16 cellular contexts compared by ENCODE assay signal in the genomic region with DNA sequence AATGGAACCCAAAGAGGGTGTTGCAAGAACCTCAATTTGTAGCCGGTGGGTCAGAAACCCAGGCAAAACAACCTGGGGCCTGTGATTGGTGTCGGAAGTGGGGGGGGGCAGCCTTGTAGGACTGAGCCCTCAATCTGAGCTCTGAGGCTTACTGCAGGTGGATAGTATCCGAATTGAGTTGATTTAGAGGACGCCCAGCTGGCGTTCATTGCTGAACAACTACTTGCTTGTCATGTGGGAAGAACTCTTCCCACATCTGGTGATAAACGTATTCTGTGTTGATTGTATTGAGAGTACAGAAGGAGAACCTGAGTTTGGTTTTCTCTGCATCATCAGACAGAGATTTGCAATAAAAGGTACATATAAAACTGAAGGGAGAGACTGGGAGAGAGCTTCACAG. TPM values are rescaled to one million over a fixed set of nuclear protein-coding genes. Genes with fewer than 3 reads are reported as not detected.
DNase-seq lines count a peak whose midpoint lies in the region; ATAC-seq, FAIRE-seq and TF ChIP-seq lines count a peak whose summit lies in the region.
"Had no signal": no experiment of that assay in that cellular context is flagged by ENCODE, and none has a peak within 500 bp of the region (broad histone marks: within the 10 kb centered on the region; RNA-seq: fewer than 3 reads in every experiment).

No MANE protein-coding gene starts in this region.

- TF ChIP-seq CTCF in ascending aorta (IDR thresholded peaks at IDR 0.05) (no peak), keratinocyte (optimal IDR thresholded peaks at IDR 0.05 in 1 of 3, IDR thresholded peaks at IDR 0.05 in 1 of 3, conservative IDR thresholded peaks at IDR 0.05 in 1 of 3; ENCODE audit: extremely low read depth in 1 of 3, insufficient read depth in 2 of 3, low read length in 3 of 3) (no peak), pancreas (IDR thresholded peaks at IDR 0.05) (no peak)

- ATAC-seq in GM21576 (IDR thresholded peaks at IDR 0.05; ENCODE audit: unreplicated experiment) (no peak), pancreas (no peak)

- no peak overlapping the region for H2AFZ ChIP-seq in keratinocyte (ENCODE audit: control insufficient read depth, low read length)

- H3K36me3 ChIP-seq in ascending aorta (no peaks in the 10 kb centered on the region), keratinocyte (ENCODE audit: control insufficient read depth in 2 of 2, extremely low read depth in 1 of 2, insufficient read depth in 2 of 2, low read length in 2 of 2) (no peaks in the 10 kb centered on the region), pancreas (no peaks in the 10 kb centered on the region)
- H3K36me3 ChIP-seq: HAP-1, Peyer's patch had no signal

- H3K27me3 ChIP-seq in ascending aorta (no peaks in the 10 kb centered on the region), keratinocyte (ENCODE audit: control insufficient read depth, extremely low read depth, insufficient read depth, low read length) (no peaks in the 10 kb centered on the region), pancreas (no peaks in the 10 kb centered on the region)
- H3K27me3 ChIP-seq: BLaER1, Peyer's patch had no signal

- H3K4me1 ChIP-seq in ascending aorta: peaks cover 6 to 27% of the 10 kb centered on the region in 2 donors
- H3K4me1 ChIP-seq in keratinocyte (ENCODE audit: control insufficient read depth, extremely low read depth, insufficient read depth, low read length): peaks cover 55% of the 10 kb centered on the region
- H3K4me1 ChIP-seq in pancreas: peaks cover 11 to 19% (median 14%) of the 10 kb centered on the region in 3 donors

- intact Hi-C loops in ascending aorta (cut with DNase I) (loop anchor here (1.0 kb wide), 1 partner anchor 23 kb away; no protein-coding TSS in a partner anchor), pancreas (cut with DNase I) (no loop called here)

- peak overlapping the region; percentile 92 to 97 for H3K27ac ChIP-seq in ascending aorta
- peak overlapping the region; percentile 68 for H3K27ac ChIP-seq in keratinocyte (ENCODE audit: control insufficient read depth, insufficient read depth, low read length)
- no peak overlapping the region for H3K27ac ChIP-seq in pancreas
- H3K27ac ChIP-seq: 22Rv1, BLaER1, Peyer's patch had no signal

- peaks cover 99% of the 10 kb centered on the region for H3K79me2 ChIP-seq in keratinocyte (ENCODE audit: control insufficient read depth, insufficient read depth, low read length)

- no peaks in the 10 kb centered on the region for H3K9me1 ChIP-seq in keratinocyte (ENCODE audit: control insufficient read depth, extremely low read depth, insufficient read depth, low read length)

- 87 to 94% methylated on average over 6 of the region's 6 CpGs for WGBS in pancreas, 2 donors

- dilution Hi-C loops in keratinocyte (cut with MboI; ENCODE audit: extremely low pct_ligation_motif_present, low sequenced_read_pairs): no loop called here

- DNase-seq in NCI-H82 (lab: John Stamatoyannopoulos, UW) (peak; percentile 64), NCI-H82 treated with DMSO at 0.1 percent for 48 hours (lab: John Stamatoyannopoulos, UW; ENCODE audit: unreplicated experiment) (no peak), ascending aorta (ENCODE audit: low spot score in 2 of 2) (no peak), keratinocyte (ENCODE audit: low read depth, low spot score) (no peak), inferior parietal cortex (ENCODE audit: extremely low spot score) (no peak), NCI-H226 (no peak), pancreas (no peak)
- DNase-seq: NCI-H1436, NCI-H2029 treated with DMSO at 0.1 percent for 48 hours, NCI-H2227 treated with DMSO at 0.1 percent for 48 hours, Peyer's patch, SIG-M5 had no signal

- H3K4me2 ChIP-seq in keratinocyte (ENCODE audit: control insufficient read depth, extremely low read depth, insufficient read depth, low read depth, low read length): no peak overlapping the region

- H3K4me3 ChIP-seq in ascending aorta: peak overlapping the region in 1 of 2 donors; percentile 3
- H3K4me3 ChIP-seq in keratinocyte (ENCODE audit: control insufficient read depth in 2 of 3, extremely low read depth in 1 of 3, insufficient read depth in 2 of 3, low read depth in 1 of 3, low read length in 3 of 3): no peak overlapping the region
- H3K4me3 ChIP-seq in pancreas: no peak overlapping the region
- H3K4me3 ChIP-seq: BLaER1, HAP-1, Peyer's patch had no signal

- FAIRE-seq in keratinocyte (lab: Jason Lieb, UNC) (no peak), pancreas (lab: Jason Lieb, UNC) (no peak)

- H3K9me3 ChIP-seq in ascending aorta (no peaks in the 10 kb centered on the region), keratinocyte (ENCODE audit: control insufficient read depth, low read depth, low read length) (no peaks in the 10 kb centered on the region), pancreas (no peaks in the 10 kb centered on the region)
- H3K9me3 ChIP-seq: BLaER1, HAP-1, Peyer's patch had no signal

- no peak overlapping the region for H3K9ac ChIP-seq in keratinocyte (ENCODE audit: control insufficient read depth, extremely low read depth, insufficient read depth, low read length)
- H3K9ac ChIP-seq: BLaER1 had no signal

- no peaks in the 10 kb centered on the region for H4K20me1 ChIP-seq in keratinocyte (ENCODE audit: control insufficient read depth, extremely low read depth, insufficient read depth, low read length)

RNA-seq across cellular contexts. Expression of gene ANO6, which starts 5.1 kb away (rescaled TPM):
- total RNA-seq in ascending aorta (49.6 TPM), pancreas (10 to 100 TPM; 14.4 to 34.0 (median 22.6) TPM)
- polyA plus RNA-seq in keratinocyte (55.4 to 64.3 TPM (median 62.4 TPM) in 3 replicates), pancreas (1 to 10 TPM; 4.0 to 5.4 TPM)
- polyA plus RNA-seq in keratinocyte (2011; ENCODE audit: low read depth): 8.8 TPM
- polyA plus RNA-seq in keratinocyte (2011; cell fraction: cytosol; rRNA removed): 33.1 and 59.0 TPM in 2 replicates
- polyA plus RNA-seq in keratinocyte (2011; cell fraction: nucleus; rRNA removed): 74.5 and 85.6 TPM in 2 replicates
- polyA plus RNA-seq in keratinocyte (2012; ENCODE audit: low replicate concordance): 21.3 and 51.0 TPM in 2 replicates
- 35.5 to 110 TPM (median 88.7 TPM) in 3 replicates for polyA minus RNA-seq in keratinocyte
- polyA minus RNA-seq in keratinocyte (2011; cell fraction: cytosol; rRNA and poly(A)+ RNA removed): 62.7 TPM
- 108 and 195 TPM in 2 replicates for polyA minus RNA-seq in keratinocyte (2011; cell fraction: nucleus; rRNA and poly(A)+ RNA removed)

Comparison
In these comparisons a context has a peak if more than half of its experiments do, and no peak if none do; other contexts are left out.
1. H3K27ac ChIP-seq: peak in ascending aorta (2 of 2) and keratinocyte (single experiment); none in pancreas (0 of 4).